1 cellular context compared by ENCODE assay signal in genomic region chr9:4814913-4815312, GRCh38.
TF ChIP-seq lines count a peak whose summit lies in the region.

No MANE protein-coding gene starts in this region.

TF ChIP-seq in GM12878, 131 proteins besides CTCF, POLR2A, EP300 and RAD21 (continued from another document and continues in another):
- TF ChIP-seq SRF (IDR thresholded peaks at IDR 0.05; ENCODE audit: low read depth in 2 of 2, low read length in 2 of 2) (no peak), SMARCA5 (IDR thresholded peaks at IDR 0.05) (no peak), SKIL (IDR thresholded peaks at IDR 0.05; ENCODE audit: low read depth, poor library complexity, severe bottlenecking) (no peak), WRNIP1 (IDR thresholded peaks at IDR 0.05; ENCODE audit: borderline replicate concordance, low read depth, low read length) (no peak), PRDM15 (CRISPR knock-in tag; IDR thresholded peaks at IDR 0.05) (no peak), SUPT20H (IDR thresholded peaks at IDR 0.05; ENCODE audit: borderline replicate concordance, control insufficient read depth, low read depth, low read length) (no peak), E2F4 (IDR thresholded peaks at IDR 0.05; ENCODE audit: low read depth, low read length) (no peak), MXI1 (IDR thresholded peaks at IDR 0.05; ENCODE audit: low read depth, low read length) (no peak), SUZ12 (IDR thresholded peaks at IDR 0.05; ENCODE audit: unreplicated experiment) (no peak), STAT1 (conservative IDR thresholded peaks at IDR 0.05) (no peak), RUNX3 (IDR thresholded peaks at IDR 0.05; ENCODE audit: low read length) (peak; percentile 67; the same call in 1 of the 2 replicates), PAX8 (IDR thresholded peaks at IDR 0.05) (no peak), MTA2 (IDR thresholded peaks at IDR 0.05; ENCODE audit: low read depth) (peak; percentile 49), MLLT1 (IDR thresholded peaks at IDR 0.05) (no peak), BRCA1 (IDR thresholded peaks at IDR 0.05; ENCODE audit: low read depth, low read length) (no peak), EED (IDR thresholded peaks at IDR 0.05; ENCODE audit: low read depth) (peak; percentile 67; the same call in 1 of the 2 replicates), ELK1 (IDR thresholded peaks at IDR 0.05; ENCODE audit: low read depth, low read length) (no peak), FOXM1 (IDR thresholded peaks at IDR 0.05; ENCODE audit: low read depth, low read length) (peak; percentile 91; the same call in 1 of the 2 replicates), TARDBP (IDR thresholded peaks at IDR 0.05; ENCODE audit: borderline replicate concordance) (no peak), BHLHE40 (IDR thresholded peaks at IDR 0.05; ENCODE audit: borderline replicate concordance in 1 of 2, low read depth in 2 of 2, low read length in 1 of 2) (0 out of 4 replicates have a peak, but pooled peaks of 1 of the 2 experiments have one; percentile 16), SIX5 (IDR thresholded peaks at IDR 0.05; ENCODE audit: low read depth, low read length, severe bottlenecking) (no peak), YY1 (IDR thresholded peaks at IDR 0.05; ENCODE audit: low read depth, low read length) (no peak), TCF7 (IDR thresholded peaks at IDR 0.05; ENCODE audit: borderline replicate concordance) (peak; percentile 81), ATF2 (IDR thresholded peaks at IDR 0.05; ENCODE audit: low read length) (peak; percentile 88), ATF7 (IDR thresholded peaks at IDR 0.05; ENCODE audit: low read depth) (no peak), E2F8 (IDR thresholded peaks at IDR 0.05; ENCODE audit: low read depth, partially characterized antibody) (peak; percentile 46), ETV6 (conservative IDR thresholded peaks at IDR 0.05 in 1 of 2, IDR thresholded peaks at IDR 0.05 in 1 of 2; ENCODE audit: borderline replicate concordance in 1 of 2, low read depth in 1 of 2) (peak in 1 of 2 experiments; percentile 27; a peak in 1 of 4 replicates), MTA3 (IDR thresholded peaks at IDR 0.05; ENCODE audit: borderline replicate concordance, low read length) (peak; percentile 52; the same call in 1 of the 2 replicates), IKZF1 (conservative IDR thresholded peaks at IDR 0.05) (peak; percentile 60), HCFC1 (IDR thresholded peaks at IDR 0.05; ENCODE audit: low read length) (no peak), IRF3 (IDR thresholded peaks at IDR 0.05) (no peak), PBX3 (IDR thresholded peaks at IDR 0.05; ENCODE audit: insufficient replicate concordance, low read depth, low read length) (no peak), FOXK2 (IDR thresholded peaks at IDR 0.05) (no peak), ESRRA (IDR thresholded peaks at IDR 0.05; ENCODE audit: low read length) (no peak), HDAC6 (IDR thresholded peaks at IDR 0.05; ENCODE audit: unreplicated experiment) (no peak), CREM (IDR thresholded peaks at IDR 0.05; ENCODE audit: low read depth) (peak; percentile 53; the same call in 1 of the 2 replicates), ZNF384 (IDR thresholded peaks at IDR 0.05; ENCODE audit: borderline replicate concordance, low read depth, low read length) (no peak; the same call in 1 of the 2 replicates), ZSCAN29 (IDR thresholded peaks at IDR 0.05) (peak; percentile 59; the same call in 1 of the 2 replicates), JUNB (IDR thresholded peaks at IDR 0.05) (peak; percentile 23; the same call in 1 of the 2 replicates), ZNF24 (IDR thresholded peaks at IDR 0.05) (no peak), ASH2L (IDR thresholded peaks at IDR 0.05; ENCODE audit: borderline replicate concordance, low read depth) (no peak), ZBED1 (IDR thresholded peaks at IDR 0.05; ENCODE audit: borderline replicate concordance) (peak; percentile 64; the same call in 1 of the 2 replicates), ZBTB11 (CRISPR knock-in tag; IDR thresholded peaks at IDR 0.05) (no peak)
